ENCODE assay signal across 28 cellular contexts in the genomic region with DNA sequence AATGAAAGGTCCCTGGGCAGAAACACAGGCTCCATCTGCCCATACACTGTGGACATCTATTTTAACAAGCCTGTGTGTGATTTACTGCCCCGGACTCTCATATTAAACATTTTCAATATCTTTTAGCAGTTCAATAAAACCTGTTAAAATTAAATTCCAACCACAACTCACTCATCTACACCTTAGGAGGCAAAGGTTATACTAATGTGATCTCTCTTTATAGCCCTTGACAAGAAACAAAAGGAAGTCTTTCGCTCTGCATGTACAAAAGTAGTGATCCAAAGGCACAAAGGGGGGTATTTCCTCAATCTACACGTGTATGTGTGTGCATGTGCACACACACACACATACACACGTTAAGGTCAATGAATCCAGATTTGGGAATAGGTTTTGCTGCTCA.
"Had no signal": no experiment of that assay in that cellular context is flagged by ENCODE, and none has a peak within 500 bp of the region (broad histone marks: within the 10 kb centered on the region; RNA-seq: fewer than 3 reads in every experiment).

No MANE protein-coding gene starts in this region.

- H3K4me3 Mint-ChIP-seq: activated CD4-positive, alpha-beta memory T cell treated with anti-CD3 and anti-CD28 coated beads for 36 hours; activated CD4-positive, alpha-beta T cell treated with anti-CD3 and anti-CD28 coated beads for 36 hours; activated CD4-positive, alpha-beta T cell treated with anti-CD3 and anti-CD28 coated beads, Interleukin-2, amount 10 ng/mL, durations not matched to agents 24 days and 14 days; activated CD8-positive, alpha-beta memory T cell treated with anti-CD3 and anti-CD28 coated beads, Interleukin-2, amount 10 ng/mL, durations not matched to agents 7 days and 5 days; activated CD8-positive, alpha-beta T cell treated with anti-CD3 and anti-CD28 coated beads, Interleukin-2, amount 10 ng/mL, durations not matched to agents 7 days and 5 days; activated naive CD4-positive, alpha-beta T cell treated with anti-CD3 and anti-CD28 coated beads for 36 hours; activated naive CD4-positive, alpha-beta T cell treated with anti-CD3 and anti-CD28 coated beads, Interleukin-2, amount 50 U/mL, for 24 hours; activated naive CD8-positive, alpha-beta T cell treated with anti-CD3 and anti-CD28 coated beads for 36 hours; activated naive CD8-positive, alpha-beta T cell treated with anti-CD3 and anti-CD28 coated beads, Interleukin-2, amount 50 U/mL, for 24 hours; activated T-helper 1 cell treated with anti-CD3 and anti-CD28 coated beads, Interleukin-12 subunit alpha, Interleukin-12 subunit beta, Interleukin-2, Interleukin-4 antibody, amounts not matched to agents 30 ng/mL and 10 ng/mL and 1 ng/mL, durations not matched to agents 14 hours and 24 hours and 36 hours; effector memory CD8-positive, alpha-beta T cell had no signal

- H3K4me3 ChIP-seq: adrenal gland, body of pancreas, esophagus muscularis mucosa, gastroesophageal sphincter had no signal

- DNase-seq: activated CD4-positive, alpha-beta memory T cell treated with anti-CD3 and anti-CD28 coated beads for 36 hours; activated CD4-positive, alpha-beta T cell treated with anti-CD3 and anti-CD28 coated beads for 36 hours; activated CD4-positive, alpha-beta T cell treated with anti-CD3 and anti-CD28 coated beads, Interleukin-2, amount 10 ng/mL, durations not matched to agents 24 days and 14 days; activated CD4-positive, CD25-positive, alpha-beta regulatory T cell; activated CD4-positive, CD25-positive, alpha-beta regulatory T cell treated with anti-CD3 and anti-CD28 coated beads, Interleukin-2, amount 50 U/mL, for 72 hours; activated CD8-positive, alpha-beta memory T cell treated with anti-CD3 and anti-CD28 coated beads, Interleukin-2, amount 10 ng/mL, durations not matched to agents 7 days and 5 days; activated CD8-positive, alpha-beta memory T cell treated with anti-CD3 and anti-CD28 coated beads, Interleukin-2, amount 50 U/mL, for 4 hours; activated CD8-positive, alpha-beta T cell treated with anti-CD3 and anti-CD28 coated beads, Interleukin-2, amount 10 ng/mL, durations not matched to agents 7 days and 5 days; activated effector memory CD4-positive, alpha-beta T cell treated with anti-CD3 and anti-CD28 coated beads, Interleukin-2, amount 50 U/mL, for 16 hours; activated naive CD4-positive, alpha-beta T cell treated with anti-CD3 and anti-CD28 coated beads for 36 hours; activated naive CD8-positive, alpha-beta T cell treated with anti-CD3 and anti-CD28 coated beads for 36 hours; activated naive CD8-positive, alpha-beta T cell treated with anti-CD3 and anti-CD28 coated beads, Interleukin-2, amount 50 U/mL, for 24 hours; activated T-cell treated with anti-CD3 and anti-CD28 coated beads, Interleukin-2, amount 50 U/mL, for 1 hour; activated T-cell treated with anti-CD3 and anti-CD28 coated beads, Interleukin-2, amount 50 U/mL, for 48 hours; amygdala; cortex of kidney; dermis blood vessel endothelial cell; effector CD4-positive, alpha-beta T cell; effector memory CD8-positive, alpha-beta T cell; foreskin melanocyte; T-helper 2 cell had no signal

- ATAC-seq: activated CD4-positive, alpha-beta T cell treated with anti-CD3 and anti-CD28 coated beads for 36 hours; activated CD8-positive, alpha-beta memory T cell treated with anti-CD3 and anti-CD28 coated beads, Interleukin-2, amount 10 ng/mL, durations not matched to agents 7 days and 5 days; activated CD8-positive, alpha-beta T cell treated with anti-CD3 and anti-CD28 coated beads, Interleukin-2, amount 10 ng/mL, durations not matched to agents 7 days and 5 days; activated naive CD8-positive, alpha-beta T cell treated with anti-CD3 and anti-CD28 coated beads, Interleukin-2, amount 50 U/mL, for 24 hours; effector memory CD8-positive, alpha-beta T cell had no signal

- H3K9me3 ChIP-seq: adrenal gland, body of pancreas, esophagus muscularis mucosa, gastroesophageal sphincter had no signal

- H3K36me3 ChIP-seq: adrenal gland, esophagus muscularis mucosa, gastroesophageal sphincter had no signal

- H3K27me3 Mint-ChIP-seq: activated CD4-positive, alpha-beta T cell treated with anti-CD3 and anti-CD28 coated beads, Interleukin-2, amount 10 ng/mL, durations not matched to agents 24 days and 14 days; activated CD8-positive, alpha-beta memory T cell treated with anti-CD3 and anti-CD28 coated beads, Interleukin-2, amount 10 ng/mL, durations not matched to agents 7 days and 5 days; activated naive CD4-positive, alpha-beta T cell treated with anti-CD3 and anti-CD28 coated beads, Interleukin-2, amount 50 U/mL, for 24 hours; activated naive CD8-positive, alpha-beta T cell treated with anti-CD3 and anti-CD28 coated beads for 36 hours; activated naive CD8-positive, alpha-beta T cell treated with anti-CD3 and anti-CD28 coated beads, Interleukin-2, amount 50 U/mL, for 24 hours had no signal

- H3K27me3 ChIP-seq: adrenal gland, body of pancreas, esophagus muscularis mucosa, gastroesophageal sphincter had no signal

- H3K9me3 Mint-ChIP-seq: activated CD4-positive, alpha-beta memory T cell treated with anti-CD3 and anti-CD28 coated beads for 36 hours; activated CD4-positive, alpha-beta T cell treated with anti-CD3 and anti-CD28 coated beads, Interleukin-2, amount 10 ng/mL, durations not matched to agents 24 days and 14 days; activated naive CD4-positive, alpha-beta T cell treated with anti-CD3 and anti-CD28 coated beads for 36 hours; activated naive CD4-positive, alpha-beta T cell treated with anti-CD3 and anti-CD28 coated beads, Interleukin-2, amount 50 U/mL, for 24 hours; activated naive CD8-positive, alpha-beta T cell treated with anti-CD3 and anti-CD28 coated beads for 36 hours; activated naive CD8-positive, alpha-beta T cell treated with anti-CD3 and anti-CD28 coated beads, Interleukin-2, amount 50 U/mL, for 24 hours; activated T-helper 1 cell treated with anti-CD3 and anti-CD28 coated beads, Interleukin-12 subunit alpha, Interleukin-12 subunit beta, Interleukin-2, Interleukin-4 antibody, amounts not matched to agents 30 ng/mL and 10 ng/mL and 1 ng/mL, durations not matched to agents 14 hours and 24 hours and 36 hours; activated T-helper 2 cell treated with anti-CD3 and anti-CD28 coated beads, Interferon-gamma antibody, Interleukin-2, Interleukin-4, amounts not matched to agents 10 μg/mL and 5 μg/mL and 100 μg/mL, durations not matched to agents 14 hours and 24 hours and 36 hours; effector memory CD8-positive, alpha-beta T cell had no signal

- H3K4me1 Mint-ChIP-seq: activated CD4-positive, alpha-beta T cell treated with anti-CD3 and anti-CD28 coated beads for 36 hours; activated CD4-positive, alpha-beta T cell treated with anti-CD3 and anti-CD28 coated beads, Interleukin-2, amount 10 ng/mL, durations not matched to agents 24 days and 14 days; activated CD8-positive, alpha-beta memory T cell treated with anti-CD3 and anti-CD28 coated beads, Interleukin-2, amount 10 ng/mL, durations not matched to agents 7 days and 5 days; activated naive CD4-positive, alpha-beta T cell treated with anti-CD3 and anti-CD28 coated beads, Interleukin-2, amount 50 U/mL, for 24 hours; activated naive CD8-positive, alpha-beta T cell treated with anti-CD3 and anti-CD28 coated beads for 36 hours; activated naive CD8-positive, alpha-beta T cell treated with anti-CD3 and anti-CD28 coated beads, Interleukin-2, amount 50 U/mL, for 24 hours had no signal

- H3K36me3 Mint-ChIP-seq: activated CD4-positive, alpha-beta memory T cell treated with anti-CD3 and anti-CD28 coated beads for 36 hours; activated CD8-positive, alpha-beta memory T cell treated with anti-CD3 and anti-CD28 coated beads, Interleukin-2, amount 10 ng/mL, durations not matched to agents 7 days and 5 days; activated naive CD4-positive, alpha-beta T cell treated with anti-CD3 and anti-CD28 coated beads, Interleukin-2, amount 50 U/mL, for 24 hours; activated naive CD8-positive, alpha-beta T cell treated with anti-CD3 and anti-CD28 coated beads for 36 hours had no signal

- H3K27ac Mint-ChIP-seq: activated CD4-positive, alpha-beta memory T cell treated with anti-CD3 and anti-CD28 coated beads for 36 hours; activated CD4-positive, alpha-beta T cell treated with anti-CD3 and anti-CD28 coated beads for 36 hours; activated CD4-positive, alpha-beta T cell treated with anti-CD3 and anti-CD28 coated beads, Interleukin-2, amount 10 ng/mL, durations not matched to agents 24 days and 14 days; activated CD8-positive, alpha-beta memory T cell treated with anti-CD3 and anti-CD28 coated beads, Interleukin-2, amount 10 ng/mL, durations not matched to agents 7 days and 5 days; activated CD8-positive, alpha-beta T cell treated with anti-CD3 and anti-CD28 coated beads, Interleukin-2, amount 10 ng/mL, durations not matched to agents 7 days and 5 days; activated naive CD4-positive, alpha-beta T cell treated with anti-CD3 and anti-CD28 coated beads for 36 hours; activated naive CD4-positive, alpha-beta T cell treated with anti-CD3 and anti-CD28 coated beads, Interleukin-2, amount 50 U/mL, for 24 hours; activated naive CD8-positive, alpha-beta T cell treated with anti-CD3 and anti-CD28 coated beads for 36 hours; activated naive CD8-positive, alpha-beta T cell treated with anti-CD3 and anti-CD28 coated beads, Interleukin-2, amount 50 U/mL, for 24 hours; activated T-helper 1 cell treated with anti-CD3 and anti-CD28 coated beads, Interleukin-12 subunit alpha, Interleukin-12 subunit beta, Interleukin-2, Interleukin-4 antibody, amounts not matched to agents 30 ng/mL and 10 ng/mL and 1 ng/mL, durations not matched to agents 14 hours and 24 hours and 36 hours; activated T-helper 2 cell treated with anti-CD3 and anti-CD28 coated beads, Interferon-gamma antibody, Interleukin-2, Interleukin-4, amounts not matched to agents 10 μg/mL and 5 μg/mL and 100 μg/mL, durations not matched to agents 14 hours and 24 hours and 36 hours; effector memory CD8-positive, alpha-beta T cell had no signal

- H3K27ac ChIP-seq: adrenal gland, body of pancreas, esophagus muscularis mucosa, gastroesophageal sphincter had no signal
